ENCODE assay signal across 30 cellular contexts in genomic region chr2:236101311-236101950, GRCh38.
"Had no signal": no experiment of that assay in that cellular context is flagged by ENCODE, and none has a peak within 500 bp of the region (broad histone marks: within the 10 kb centered on the region; RNA-seq: fewer than 3 reads in every experiment).

No MANE protein-coding gene starts in this region.

- H3K27me3 ChIP-seq: heart left ventricle, ovary, right lobe of liver, uterus had no signal

- H3K27ac ChIP-seq: heart left ventricle, ovary, right lobe of liver, thoracic aorta, uterus, VCaP had no signal

- DNase-seq: activated CD4-positive, alpha-beta T cell treated with anti-CD3 and anti-CD28 coated beads for 48 hours; activated CD4-positive, alpha-beta T cell treated with anti-CD3 and anti-CD28 coated beads, Interleukin-2, amount 50 U/mL, for 48 hours; activated CD8-positive, alpha-beta memory T cell treated with anti-CD3 and anti-CD28 coated beads for 24 hours; activated effector memory CD4-positive, alpha-beta T cell treated with Interleukin-2 at 50 U/mL for 16 hours; activated naive CD4-positive, alpha-beta T cell treated with Interleukin-2 at 50 U/mL for 16 hours; anterior cingulate cortex; cortex of kidney; foreskin fibroblast; heart left ventricle; left ventricle myocardium superior; mucosa of descending colon; ovary; stimulated activated CD4-positive, alpha-beta T cell treated with anti-CD3 and anti-CD28 coated beads, Interleukin-12 subunit alpha, Interleukin-12 subunit beta, amount 100 ng/mL, for 4 hours; stimulated activated CD4-positive, alpha-beta T cell treated with anti-CD3 and anti-CD28 coated beads, Interleukin-4, amount 100 ng/mL, for 1 hour; T-helper 9 cell; trophoblast cell; uterus had no signal

- ATAC-seq: activated CD4-positive, CD25-positive, alpha-beta regulatory T cell treated with anti-CD3 and anti-CD28 coated beads, Interleukin-2, amount 50 U/mL, for 24 hours; esophagus mucosa; heart left ventricle; left ventricle myocardium superior; mucosa of descending colon; natural killer cell treated with Interleukin-12 subunit alpha and Interleukin-12 subunit beta and Interleukin-15 and Interleukin-18, amount 100 ng/mL, for 72 hours; right lobe of liver had no signal

- H3K27ac Mint-ChIP-seq: activated naive CD8-positive, alpha-beta T cell; natural killer cell treated with Interleukin-12 subunit alpha and Interleukin-12 subunit beta and Interleukin-15 and Interleukin-18, amount 100 ng/mL, for 72 hours; progenitor cell of endocrine pancreas; stimulated activated naive CD8-positive, alpha-beta T cell treated with anti-CD3 and anti-CD28 coated beads, Interleukin-15, Interleukin-2, amounts not matched to agents 100 ng/mL and 50 ng/mL, for 24 hours; T-helper 1 cell treated with Interleukin-12 subunit alpha and Interleukin-12 subunit beta and Interleukin-4 antibody, amounts not matched to agents 30 μg/mL and 1 μg/mL, for 36 hours had no signal

- H3K9me3 ChIP-seq: heart left ventricle, mucosa of descending colon, ovary, right lobe of liver, thoracic aorta, uterus had no signal

- H3K36me3 ChIP-seq: heart left ventricle, ovary, right lobe of liver, thoracic aorta, uterus had no signal

- FAIRE-seq: islet of Langerhans, TTC549 had no signal

- H3K36me3 Mint-ChIP-seq: activated naive CD8-positive, alpha-beta T cell; natural killer cell treated with Interleukin-12 subunit alpha and Interleukin-12 subunit beta and Interleukin-15 and Interleukin-18, amount 100 ng/mL, for 72 hours had no signal

- H3K4me1 ChIP-seq: heart left ventricle, right lobe of liver, uterus had no signal

- H3K4me3 ChIP-seq: heart left ventricle, mucosa of descending colon, ovary, right lobe of liver, thoracic aorta, uterus had no signal

- H3K9me3 Mint-ChIP-seq: brain; natural killer cell treated with Interleukin-12 subunit alpha and Interleukin-12 subunit beta and Interleukin-15 and Interleukin-18, amount 100 ng/mL, for 72 hours; stimulated activated naive CD8-positive, alpha-beta T cell treated with anti-CD3 and anti-CD28 coated beads, Interleukin-15, Interleukin-2, amounts not matched to agents 100 ng/mL and 50 ng/mL, for 24 hours; T-helper 1 cell treated with Interleukin-12 subunit alpha and Interleukin-12 subunit beta and Interleukin-4 antibody, amounts not matched to agents 30 μg/mL and 1 μg/mL, for 36 hours had no signal

- H3K27me3 Mint-ChIP-seq: activated naive CD8-positive, alpha-beta T cell; natural killer cell treated with Interleukin-12 subunit alpha and Interleukin-12 subunit beta and Interleukin-15 and Interleukin-18, amount 100 ng/mL, for 72 hours; progenitor cell of endocrine pancreas; stimulated activated naive CD8-positive, alpha-beta T cell treated with anti-CD3 and anti-CD28 coated beads, Interleukin-15, Interleukin-2, amounts not matched to agents 100 ng/mL and 50 ng/mL, for 24 hours had no signal

- H3K4me3 Mint-ChIP-seq: activated naive CD8-positive, alpha-beta T cell; brain; natural killer cell treated with Interleukin-12 subunit alpha and Interleukin-12 subunit beta and Interleukin-15 and Interleukin-18, amount 100 ng/mL, for 72 hours; stimulated activated naive CD8-positive, alpha-beta T cell treated with anti-CD3 and anti-CD28 coated beads, Interleukin-15, Interleukin-2, amounts not matched to agents 100 ng/mL and 50 ng/mL, for 24 hours; T-helper 1 cell treated with Interleukin-12 subunit alpha and Interleukin-12 subunit beta and Interleukin-4 antibody, amounts not matched to agents 30 μg/mL and 1 μg/mL, for 36 hours had no signal
